In genomic region chr17:42547698-42548069, GRCh38 we compare ENCODE assay signal across 1 cellular context.
TF ChIP-seq lines count a peak whose summit lies in the region.

No MANE protein-coding gene starts in this region.

TF ChIP-seq in HepG2, 621 proteins besides CTCF, POLR2A, EP300 and RAD21:
- TF ChIP-seq ZNF878 (CRISPR knock-in tag; IDR thresholded peaks at IDR 0.05) (no peak), ZNF280B (CRISPR knock-in tag; IDR thresholded peaks at IDR 0.05; ENCODE audit: borderline replicate concordance) (peak; percentile 55; the same call in 1 of the 2 replicates), ZNF513 (CRISPR knock-in tag; conservative IDR thresholded peaks at IDR 0.05) (no peak), HIVEP1 (CRISPR knock-in tag; IDR thresholded peaks at IDR 0.05) (no peak), ZNF841 (CRISPR knock-in tag; IDR thresholded peaks at IDR 0.05; ENCODE audit: borderline replicate concordance) (no peak), KLF6 (CRISPR knock-in tag; IDR thresholded peaks at IDR 0.05) (no peak), XRCC5 (optimal IDR thresholded peaks at IDR 0.05; ENCODE audit: low read length) (no peak), ZNF503 (CRISPR knock-in tag; IDR thresholded peaks at IDR 0.05) (no peak), UBTF (CRISPR knock-in tag; IDR thresholded peaks at IDR 0.05) (0 out of 2 replicates have a peak, but pooled peaks have one; percentile 3), ZKSCAN1 (IDR thresholded peaks at IDR 0.05; ENCODE audit: low read length) (no peak), ZNF431 (CRISPR knock-in tag; IDR thresholded peaks at IDR 0.05; ENCODE audit: borderline replicate concordance, low read depth) (no peak), ZNF749 (CRISPR knock-in tag; IDR thresholded peaks at IDR 0.05; ENCODE audit: borderline replicate concordance) (no peak), ZZZ3 (CRISPR knock-in tag; IDR thresholded peaks at IDR 0.05; ENCODE audit: borderline replicate concordance) (no peak), ZNF496 (CRISPR knock-in tag; IDR thresholded peaks at IDR 0.05; ENCODE audit: insufficient replicate concordance) (no peak), BRCA1 (CRISPR knock-in tag; IDR thresholded peaks at IDR 0.05) (no peak), ZBTB43 (CRISPR knock-in tag; conservative IDR thresholded peaks at IDR 0.05) (no peak), ZNF761 (CRISPR knock-in tag; conservative IDR thresholded peaks at IDR 0.05) (no peak), POLR2AphosphoS5 (IDR thresholded peaks at IDR 0.05; ENCODE audit: low read depth, low read length) (0 out of 2 replicates have a peak, but pooled peaks have one; percentile 9), ZNF205 (CRISPR knock-in tag; IDR thresholded peaks at IDR 0.05) (no peak), PAF1 (CRISPR knock-in tag; IDR thresholded peaks at IDR 0.05) (no peak), HOXA7 (CRISPR knock-in tag; IDR thresholded peaks at IDR 0.05) (no peak), HNRNPLL (IDR thresholded peaks at IDR 0.05; ENCODE audit: low read depth, low read length, poor library complexity, severe bottlenecking) (no peak), AGO2 (optimal IDR thresholded peaks at IDR 0.05; ENCODE audit: low read depth, low read length) (no peak), ZBTB4 (CRISPR knock-in tag; IDR thresholded peaks at IDR 0.05; ENCODE audit: borderline replicate concordance) (no peak), ZNF784 (CRISPR knock-in tag; IDR thresholded peaks at IDR 0.05; ENCODE audit: borderline replicate concordance) (no peak), THAP7 (CRISPR knock-in tag; IDR thresholded peaks at IDR 0.05) (no peak), NPAS2 (CRISPR knock-in tag; IDR thresholded peaks at IDR 0.05; ENCODE audit: borderline replicate concordance) (no peak), GLMP (CRISPR knock-in tag; IDR thresholded peaks at IDR 0.05; ENCODE audit: borderline replicate concordance) (no peak), HOXD1 (CRISPR knock-in tag; IDR thresholded peaks at IDR 0.05) (no peak), ZBTB33 (CRISPR knock-in tag; IDR thresholded peaks at IDR 0.05) (peak; percentile 73), MED13 (CRISPR knock-in tag; IDR thresholded peaks at IDR 0.05) (no peak), ZFAT (CRISPR knock-in tag; conservative IDR thresholded peaks at IDR 0.05) (no peak)
